ENCODE assay signal across 8 cellular contexts in genomic region chr12:42023733-42024494, GRCh38.
DNase-seq lines count a peak whose midpoint lies in the region; ATAC-seq and TF ChIP-seq lines count a peak whose summit lies in the region.

No MANE protein-coding gene starts in this region.

- DNase-seq in AG04450 (ENCODE audit: low read depth, low spot score) (peak; percentile 24), NCI-H460 (ENCODE audit: extremely low read depth, low read depth) (peak; percentile 56), ecto neural progenitor cell (ENCODE audit: low spot score) (peak; percentile 93), medulla oblongata (ENCODE audit: extremely low spot score) (peak; percentile 90)
- peak; percentile 48 to 59 for DNase-seq in activated CD4-positive, alpha-beta T cell treated with anti-CD3 and anti-CD28 coated beads, Interleukin-2, amount 50 U/mL, for 4 hours
- peak; percentile 43 to 52 (median 49) for DNase-seq in stimulated activated CD4-positive, alpha-beta T cell treated with anti-CD3 and anti-CD28 coated beads, TNF-alpha, amount 100 ng/mL, for 48 hours (ENCODE audit: low read depth in 3 of 3)

- no peaks in the 10 kb centered on the region for H3K27me3 ChIP-seq in AG04450 (ENCODE audit: control insufficient read depth, insufficient read depth, low read length)

- ATAC-seq in GM18519 (IDR thresholded peaks at IDR 0.05; ENCODE audit: low FRiP score, unreplicated experiment) (peak; percentile 92), HG03066 (IDR thresholded peaks at IDR 0.05; ENCODE audit: low read depth, unreplicated experiment) (peak; percentile 94)

- no peak overlapping the region for H3K27ac ChIP-seq in AG04450 (ENCODE audit: low read depth, low read length)

- CTCF ChIA-PET in AG04450 (lab: Charles Lee) = interaction anchor here (0.6 to 4.4 kb wide), 69 partner anchors 10 to 1314 kb away, joined by 3 to 125 read pairs (median 4); no protein-coding TSS in a partner anchor

- POLR2A ChIA-PET in AG04450 (lab: Yijun Ruan, JAX) = no interaction called here

- peak overlapping the region; percentile 56 for H3K4me3 ChIP-seq in AG04450 (ENCODE audit: low read depth, low read length)

- H3K9me3 ChIP-seq in AG04450 (ENCODE audit: control insufficient read depth, insufficient read depth, low read length) = no peaks in the 10 kb centered on the region

- TF ChIP-seq CTCF in AG04450 (IDR thresholded peaks at IDR 0.05; ENCODE audit: low read depth, low read length) = peak; percentile 98

Comparison
In these comparisons a context has a peak if more than half of its experiments do, and no peak if none do; other contexts are left out.
1. DNase-seq: peak in every context shown above with its lines; median percentile 93 in ecto neural progenitor cell; 90 in medulla oblongata; 56 in NCI-H460; 54 in activated CD4-positive, alpha-beta T cell treated with anti-CD3 and anti-CD28 coated beads, Interleukin-2, amount 50 U/mL, for 4 hours; 49 in stimulated activated CD4-positive, alpha-beta T cell treated with anti-CD3 and anti-CD28 coated beads, TNF-alpha, amount 100 ng/mL, for 48 hours; 24 in AG04450.